Comparison of ENCODE assay signal across 16 cellular contexts in the genomic region with DNA sequence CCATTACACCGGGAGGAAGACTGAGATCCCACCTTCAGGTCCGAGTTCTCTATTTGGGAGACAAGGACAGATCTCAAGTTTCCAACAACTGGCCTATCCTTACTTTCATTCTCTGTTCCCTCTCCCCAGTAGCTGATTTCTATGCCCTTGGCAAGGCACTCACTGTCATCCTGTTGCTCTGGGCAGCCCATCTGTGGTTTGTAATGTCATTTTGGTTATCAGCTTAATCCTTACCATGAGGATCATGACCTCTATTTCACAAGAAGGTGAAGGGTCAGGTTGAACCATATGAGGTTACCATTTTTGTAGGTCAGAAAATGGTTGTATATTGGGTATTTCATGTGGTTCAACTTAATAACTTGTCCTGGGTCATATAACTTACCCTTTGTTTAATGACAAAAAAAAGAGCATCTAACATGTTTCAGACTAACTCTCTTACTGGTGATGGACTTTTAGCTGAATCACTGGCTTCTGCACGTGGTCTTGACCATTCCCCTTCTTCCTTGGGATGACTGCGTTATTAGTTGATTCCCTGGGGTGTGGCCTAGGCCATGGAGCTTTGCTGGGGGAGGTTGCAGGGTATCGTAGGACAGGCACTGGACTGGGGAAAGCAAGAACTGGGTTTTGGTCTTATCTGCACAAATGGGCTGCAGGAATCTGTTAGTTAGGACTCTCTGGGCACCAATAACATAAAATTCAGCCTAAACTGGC.
DNase-seq lines count a peak whose midpoint lies in the region; ATAC-seq and TF ChIP-seq lines count a peak whose summit lies in the region.
"Had no signal": no experiment of that assay in that cellular context is flagged by ENCODE, and none has a peak within 500 bp of the region (broad histone marks: within the 10 kb centered on the region; RNA-seq: fewer than 3 reads in every experiment).

No MANE protein-coding gene starts in this region.

- no peak overlapping the region for H3K23ac ChIP-seq in neuronal stem cell (ENCODE audit: low read depth, low read length, poor library complexity)

- no peaks in the 10 kb centered on the region for H3K36me3 Mint-ChIP-seq in T-helper 17 cell (ENCODE audit: low read depth)
- H3K36me3 Mint-ChIP-seq: activated naive CD4-positive, alpha-beta T cell treated with anti-CD3 and anti-CD28 coated beads, Interleukin-2, amount 10 ng/mL, durations not matched to agents 7 days and 5 days; CD14-positive monocyte; stimulated activated memory B cell treated with anti-CD40 and anti-IgM and Interleukin-4, amounts not matched to agents 10 μg/mL and 1 μg/mL and 100 μg/mL, for 72 hours had no signal

- H3K4me1 Mint-ChIP-seq in T-helper 17 cell: no peaks in the 10 kb centered on the region
- H3K4me1 Mint-ChIP-seq: activated naive CD4-positive, alpha-beta T cell treated with anti-CD3 and anti-CD28 coated beads, Interleukin-2, amount 10 ng/mL, durations not matched to agents 7 days and 5 days; CD14-positive monocyte; stimulated activated memory B cell treated with anti-CD40 and anti-IgM and Interleukin-4, amounts not matched to agents 10 μg/mL and 1 μg/mL and 100 μg/mL, for 72 hours had no signal

- no peak overlapping the region for H3K9ac ChIP-seq in neuronal stem cell (ENCODE audit: low read depth, low read length, poor library complexity)

- no peaks in the 10 kb centered on the region for H4K20me1 ChIP-seq in PC-9 (ENCODE audit: insufficient read depth)

- peaks cover 29% of the 10 kb centered on the region for H3K27me3 Mint-ChIP-seq in T-helper 17 cell

- no peaks in the 10 kb centered on the region for H3K79me1 ChIP-seq in neuronal stem cell (ENCODE audit: low read depth, low read length)

- no CpG with 5 or more reads among the region's 5 CpGs for WGBS in neuronal stem cell (ENCODE audit: extremely low coverage in 2 of 2, insufficient read length in 2 of 2, insufficient replicate concordance in 1 of 2), 2 donors

- POLR2A ChIA-PET in PC-9 (lab: Charles Lee; ENCODE audit: unreplicated experiment): no interaction called here

- ATAC-seq in T-helper 17 cell: no peak
- no peak for ATAC-seq in HG03565 (IDR thresholded peaks at IDR 0.05; ENCODE audit: unreplicated experiment)
- ATAC-seq: stimulated activated memory B cell treated with anti-CD40 and anti-IgM and Interleukin-4, amounts not matched to agents 10 μg/mL and 1 μg/mL and 100 μg/mL, for 72 hours had no signal

- H3K27me3 ChIP-seq in PC-9 (ENCODE audit: insufficient read depth, low read depth) (no peaks in the 10 kb centered on the region), neuronal stem cell (ENCODE audit: control insufficient read depth in 3 of 3, insufficient read depth in 3 of 3, low read depth in 1 of 3, low read length in 3 of 3) (peaks cover 0 to 6% (median 0%) of the 10 kb centered on the region in 3 experiments)

- H3K79me2 ChIP-seq in PC-9 (ENCODE audit: low read depth): no peaks in the 10 kb centered on the region

- no peaks in the 10 kb centered on the region for H3K9me2 ChIP-seq in PC-9 (ENCODE audit: insufficient read depth)

- H3F3A ChIP-seq in PC-9 (ENCODE audit: insufficient read depth, low read depth): no peaks in the 10 kb centered on the region

- H3K27ac ChIP-seq in PC-9 (no peak overlapping the region; the same call in 1 of the 2 replicates), epithelial cell of prostate (peak overlapping the region; percentile 79), neuronal stem cell (replicated peaks; ENCODE audit: low read length) (no peak overlapping the region)
- H3K27ac ChIP-seq: VCaP had no signal

- H3K9me3 ChIP-seq in PC-9 (ENCODE audit: insufficient read depth, low read depth) (no peaks in the 10 kb centered on the region), neuronal stem cell (replicated peaks in 1 of 2; ENCODE audit: control insufficient read depth in 2 of 2, insufficient read depth in 1 of 2, low read depth in 1 of 2, low read length in 2 of 2) (no peaks in the 10 kb centered on the region), T-helper 17 cell (ENCODE audit: control insufficient read depth, low read length, poor library complexity, severe bottlenecking) (no peaks in the 10 kb centered on the region)

- no peak overlapping the region for H2BK15ac ChIP-seq in neuronal stem cell (ENCODE audit: low read length)

- CTCF ChIA-PET in PC-9 (lab: Charles Lee): no interaction called here

- no peak overlapping the region for H2BK120ac ChIP-seq in neuronal stem cell (ENCODE audit: low read depth, low read length)

- no peak overlapping the region for H3K27ac Mint-ChIP-seq in T-helper 17 cell
- H3K27ac Mint-ChIP-seq: activated naive CD4-positive, alpha-beta T cell treated with anti-CD3 and anti-CD28 coated beads, Interleukin-2, amount 10 ng/mL, durations not matched to agents 7 days and 5 days; stimulated activated memory B cell treated with anti-CD40 and anti-IgM and Interleukin-4, amounts not matched to agents 10 μg/mL and 1 μg/mL and 100 μg/mL, for 72 hours had no signal

- intact Hi-C loops in PC-9 (cut with micrococcal nuclease; ENCODE audit: unreplicated experiment): no loop called here

- H3K4me3 Mint-ChIP-seq in T-helper 17 cell: no peak overlapping the region
- H3K4me3 Mint-ChIP-seq: activated naive CD4-positive, alpha-beta T cell treated with anti-CD3 and anti-CD28 coated beads, Interleukin-2, amount 10 ng/mL, durations not matched to agents 7 days and 5 days; CD14-positive monocyte; stimulated activated memory B cell treated with anti-CD40 and anti-IgM and Interleukin-4, amounts not matched to agents 10 μg/mL and 1 μg/mL and 100 μg/mL, for 72 hours had no signal

- H3K18ac ChIP-seq in neuronal stem cell (ENCODE audit: low read length): peak overlapping the region; percentile 54

- BruUV-seq in PC-9 (replicated peaks; lab: Mats Ljungman, UMichigan): no TSS peak

- H2BK5ac ChIP-seq in neuronal stem cell (ENCODE audit: low read length): no peak overlapping the region

- no peak overlapping the region for H4K91ac ChIP-seq in neuronal stem cell (ENCODE audit: low read depth, low read length, poor library complexity)

- H2AFZ ChIP-seq in PC-9 (no peak overlapping the region), neuronal stem cell (ENCODE audit: low read length) (peak overlapping the region; percentile 39)

- H3K4me2 ChIP-seq in PC-9 (peak overlapping the region; percentile 42), neuronal stem cell (ENCODE audit: insufficient read depth, low read length, poor library complexity, severe bottlenecking) (no peak overlapping the region)

- no peak for TF ChIP-seq CTCF in PC-9 (conservative IDR thresholded peaks at IDR 0.05)

- peaks cover 16% of the 10 kb centered on the region for H3K4me1 ChIP-seq in PC-9 (replicated peaks; ENCODE audit: insufficient read depth)
- peaks cover 0 to 5% of the 10 kb centered on the region in 2 donors for H3K4me1 ChIP-seq in neuronal stem cell (ENCODE audit: control insufficient read depth in 2 of 2, insufficient read depth in 1 of 2, low read depth in 1 of 2, low read length in 2 of 2)

- peak; percentile 81 for DNase-seq in EL
- DNase-seq in PC-9: no peak
- no peak for DNase-seq in epithelial cell of prostate (ENCODE audit: low read depth, low spot score)
- no peak for DNase-seq in neuronal stem cell (ENCODE audit: low spot score)
- no peak for DNase-seq in T-helper 17 cell
- DNase-seq in NCI-H2107 treated with DMSO at 0.1 percent for 48 hours (lab: John Stamatoyannopoulos, UW; ENCODE audit: unreplicated experiment): no peak
- no peak for DNase-seq in stimulated activated CD4-positive, alpha-beta T cell treated with anti-CD3 and anti-CD28 coated beads, Interleukin-4, amount 100 ng/mL, for 24 hours
- DNase-seq: activated naive CD4-positive, alpha-beta T cell treated with anti-CD3 and anti-CD28 coated beads, Interleukin-2, amount 10 ng/mL, durations not matched to agents 7 days and 5 days; midbrain; NCI-H1105; SHP77; stimulated activated CD4-positive, alpha-beta T cell treated with anti-CD3 and anti-CD28 coated beads, Interleukin-4, amount 100 ng/mL, for 1 hour had no signal

- no peak overlapping the region for H4K8ac ChIP-seq in neuronal stem cell (ENCODE audit: low read depth, low read length)

- no peak overlapping the region for H2BK12ac ChIP-seq in neuronal stem cell (ENCODE audit: low read length)

- H2AK5ac ChIP-seq in neuronal stem cell (ENCODE audit: low read depth, low read length): no peak overlapping the region

- no peaks in the 10 kb centered on the region for H3K36me3 ChIP-seq in PC-9 (ENCODE audit: low read depth)
- H3K36me3 ChIP-seq in neuronal stem cell (replicated peaks in 1 of 2; ENCODE audit: control insufficient read depth in 2 of 2, insufficient read depth in 2 of 2, low read length in 2 of 2): no peaks in the 10 kb centered on the region

- H3K14ac ChIP-seq in neuronal stem cell (ENCODE audit: low read length): no peak overlapping the region

- H3K4ac ChIP-seq in neuronal stem cell (ENCODE audit: low read length): no peak overlapping the region

- H3K4me3 ChIP-seq in PC-9 (no peak overlapping the region), neuronal stem cell (ENCODE audit: low read length in 2 of 2) (no peak overlapping the region)
